8 cellular contexts compared by ENCODE assay signal in the genomic region with DNA sequence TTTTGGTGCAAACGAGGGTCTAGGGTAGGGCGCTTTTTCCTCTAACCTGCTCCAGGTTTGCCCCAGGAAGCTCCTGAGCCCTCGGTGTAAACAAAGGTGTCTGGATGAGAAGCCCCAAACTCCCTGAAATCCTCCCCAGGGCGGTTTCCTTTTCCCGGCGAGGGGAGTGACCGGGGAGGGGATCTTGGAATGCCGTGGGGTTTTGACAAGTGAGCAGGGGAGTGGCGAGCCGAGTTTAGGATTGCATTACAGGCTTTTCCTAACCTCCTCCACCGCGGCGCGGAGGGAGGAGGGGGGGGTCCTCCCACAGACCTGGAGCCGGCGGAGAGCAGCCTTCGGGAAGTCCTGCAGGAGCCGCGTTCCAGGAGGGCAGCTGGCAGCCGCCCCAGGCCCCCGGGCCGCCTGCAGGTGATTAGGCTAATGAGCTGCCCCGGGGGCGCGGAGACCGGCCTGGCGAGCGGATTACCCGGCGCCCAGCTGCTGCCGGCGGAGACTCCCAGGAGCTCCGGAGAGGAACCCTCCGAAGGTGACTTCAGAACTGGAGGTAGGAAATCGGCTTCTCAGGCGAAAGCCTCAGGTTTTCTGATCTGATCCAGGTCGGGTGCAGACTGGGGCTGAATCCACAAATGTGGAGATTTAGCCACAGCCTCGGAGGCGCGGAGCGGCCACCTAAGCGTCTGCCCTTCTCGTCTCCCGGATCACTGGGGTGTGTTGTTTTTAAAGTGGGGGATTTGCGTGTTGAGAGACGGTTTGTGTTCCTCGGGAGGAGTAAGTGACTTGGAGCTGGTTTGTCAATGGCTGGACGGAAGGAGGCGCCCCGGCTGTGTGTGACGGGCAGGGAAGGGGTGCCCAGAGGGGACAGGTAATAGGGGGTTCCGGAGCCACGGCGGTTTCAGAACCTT.
DNase-seq lines count a peak whose midpoint lies in the region; ATAC-seq, FAIRE-seq and TF ChIP-seq lines count a peak whose summit lies in the region.

No MANE protein-coding gene starts in this region.

- ATAC-seq in natural killer cell treated with Interleukin-12 subunit alpha and Interleukin-12 subunit beta and Interleukin-15 and Interleukin-18, amount 100 ng/mL, for 72 hours, result no peak
- ATAC-seq in GM19328 (IDR thresholded peaks at IDR 0.05; ENCODE audit: unreplicated experiment) (no peak), HG02981 (IDR thresholded peaks at IDR 0.05; ENCODE audit: unreplicated experiment) (no peak), HG03139 (IDR thresholded peaks at IDR 0.05; ENCODE audit: unreplicated experiment) (no peak)

- no peaks in the 10 kb centered on the region for H3K27me3 ChIP-seq in A673 (replicated peaks; ENCODE audit: insufficient read depth, low read depth, low read length, poor library complexity)
- no peaks in the 10 kb centered on the region for H3K27me3 ChIP-seq in HUES64 (ENCODE audit: insufficient read depth, low read length)

- H3K36me3 ChIP-seq in A673 (ENCODE audit: insufficient read depth, low read length, poor library complexity, severe bottlenecking) (no peaks in the 10 kb centered on the region), HUES64 (ENCODE audit: insufficient read depth, low read length) (no peaks in the 10 kb centered on the region; the same call in 1 of the 2 replicates)

- peak; percentile 37; the same call in 1 of the 2 replicates for TF ChIP-seq CTCF in A673 (conservative IDR thresholded peaks at IDR 0.05; ENCODE audit: low read depth, low read length)

- H3K4me1 ChIP-seq in A673 (ENCODE audit: insufficient read depth, low read length, poor library complexity, severe bottlenecking) (peaks cover 24% of the 10 kb centered on the region), HUES64 (ENCODE audit: insufficient read depth, low read length) (peaks cover 22% of the 10 kb centered on the region)

- peaks cover 8% of the 10 kb centered on the region for H3K4me1 Mint-ChIP-seq in activated T-helper 1 cell treated with anti-CD3 and anti-CD28 coated beads, Interleukin-12 subunit alpha, Interleukin-12 subunit beta, Interleukin-2, Interleukin-4 antibody, amounts not matched to agents 30 ng/mL and 10 ng/mL and 1 ng/mL, durations not matched to agents 14 hours and 24 hours and 36 hours (ENCODE audit: low read depth)
- H3K4me1 Mint-ChIP-seq in natural killer cell treated with Interleukin-12 subunit alpha and Interleukin-12 subunit beta and Interleukin-15 and Interleukin-18, amount 100 ng/mL, for 72 hours (ENCODE audit: low read depth in 2 of 2), result peaks cover 0 to 6% of the 10 kb centered on the region in 2 donors

- H3K27ac ChIP-seq in A673 (ENCODE audit: low read depth, low read length, poor library complexity, severe bottlenecking), result no peak overlapping the region
- peak overlapping the region; percentile 89; the same call in 1 of the 2 replicates for H3K27ac ChIP-seq in HUES64 (ENCODE audit: low read depth, low read length)

- peak overlapping the region; percentile 46 for H3K4me3 ChIP-seq in A673 (ENCODE audit: low read depth, low read length, poor library complexity, severe bottlenecking)
- H3K4me3 ChIP-seq in HUES64 (ENCODE audit: low read length), result peak overlapping the region; percentile 70

- no peak for FAIRE-seq in frontal cortex (lab: Jason Lieb, UNC)

- no peak overlapping the region for H3K27ac Mint-ChIP-seq in activated T-helper 1 cell treated with anti-CD3 and anti-CD28 coated beads, Interleukin-12 subunit alpha, Interleukin-12 subunit beta, Interleukin-2, Interleukin-4 antibody, amounts not matched to agents 30 ng/mL and 10 ng/mL and 1 ng/mL, durations not matched to agents 14 hours and 24 hours and 36 hours
- peak overlapping the region in 1 of 2 donors; percentile 20 for H3K27ac Mint-ChIP-seq in natural killer cell treated with Interleukin-12 subunit alpha and Interleukin-12 subunit beta and Interleukin-15 and Interleukin-18, amount 100 ng/mL, for 72 hours

- H3K9me3 Mint-ChIP-seq in activated T-helper 1 cell treated with anti-CD3 and anti-CD28 coated beads, Interleukin-12 subunit alpha, Interleukin-12 subunit beta, Interleukin-2, Interleukin-4 antibody, amounts not matched to agents 30 ng/mL and 10 ng/mL and 1 ng/mL, durations not matched to agents 14 hours and 24 hours and 36 hours, result peaks cover 10% of the 10 kb centered on the region
- peaks cover 8% of the 10 kb centered on the region for H3K9me3 Mint-ChIP-seq in natural killer cell treated with Interleukin-12 subunit alpha and Interleukin-12 subunit beta and Interleukin-15 and Interleukin-18, amount 100 ng/mL, for 72 hours

- intact Hi-C loops in A673 (cut with micrococcal nuclease; ENCODE audit: unreplicated experiment), result loop anchor here (1.0 kb wide), 1 partner anchor 221 kb away; no protein-coding TSS in a partner anchor
- intact Hi-C loops in activated T-helper 1 cell treated with anti-CD3 and anti-CD28 coated beads, Interleukin-12 subunit alpha, Interleukin-12 subunit beta, Interleukin-2, Interleukin-4 antibody, amounts not matched to agents 30 ng/mL and 10 ng/mL and 1 ng/mL, durations not matched to agents 14 hours and 24 hours and 36 hours (cut with micrococcal nuclease), result loop anchor here (5.0 kb wide), 1 partner anchor 872 kb away; no protein-coding TSS in a partner anchor

- peak overlapping the region; percentile 51 for H3K9ac ChIP-seq in HUES64 (ENCODE audit: low read depth, low read length)

- DNase-seq in A673 (ENCODE audit: low spot score), result peak; percentile 27
- no peak for DNase-seq in activated T-helper 1 cell treated with anti-CD3 and anti-CD28 coated beads, Interleukin-12 subunit alpha, Interleukin-12 subunit beta, Interleukin-2, Interleukin-4 antibody, amounts not matched to agents 30 ng/mL and 10 ng/mL and 1 ng/mL, durations not matched to agents 14 hours and 24 hours and 36 hours (ENCODE audit: low spot score)
- peak; percentile 50 to 64 for DNase-seq in frontal cortex (ENCODE audit: low spot score in 2 of 2)
- no peak for DNase-seq in natural killer cell treated with Interleukin-12 subunit alpha and Interleukin-12 subunit beta and Interleukin-15 and Interleukin-18, amount 100 ng/mL, for 72 hours (ENCODE audit: low spot score)

- peak overlapping the region; percentile 68 for H3K4me3 Mint-ChIP-seq in activated T-helper 1 cell treated with anti-CD3 and anti-CD28 coated beads, Interleukin-12 subunit alpha, Interleukin-12 subunit beta, Interleukin-2, Interleukin-4 antibody, amounts not matched to agents 30 ng/mL and 10 ng/mL and 1 ng/mL, durations not matched to agents 14 hours and 24 hours and 36 hours
- peak overlapping the region; percentile 1 for H3K4me3 Mint-ChIP-seq in natural killer cell treated with Interleukin-12 subunit alpha and Interleukin-12 subunit beta and Interleukin-15 and Interleukin-18, amount 100 ng/mL, for 72 hours

- POLR2A ChIA-PET in A673 (lab: Charles Lee; ENCODE audit: low non-redundant PET), result no interaction called here

- CTCF ChIA-PET in A673 (lab: Charles Lee), result interaction anchor here (0.6 kb wide), 1 partner anchor 74 kb away, joined by 3 read pairs; no protein-coding TSS in a partner anchor

- no peaks in the 10 kb centered on the region for H3K36me3 Mint-ChIP-seq in activated T-helper 1 cell treated with anti-CD3 and anti-CD28 coated beads, Interleukin-12 subunit alpha, Interleukin-12 subunit beta, Interleukin-2, Interleukin-4 antibody, amounts not matched to agents 30 ng/mL and 10 ng/mL and 1 ng/mL, durations not matched to agents 14 hours and 24 hours and 36 hours (ENCODE audit: low read depth)
- H3K36me3 Mint-ChIP-seq in natural killer cell treated with Interleukin-12 subunit alpha and Interleukin-12 subunit beta and Interleukin-15 and Interleukin-18, amount 100 ng/mL, for 72 hours, result peaks cover 9% of the 10 kb centered on the region

- peaks cover 24% of the 10 kb centered on the region for H3K27me3 Mint-ChIP-seq in activated T-helper 1 cell treated with anti-CD3 and anti-CD28 coated beads, Interleukin-12 subunit alpha, Interleukin-12 subunit beta, Interleukin-2, Interleukin-4 antibody, amounts not matched to agents 30 ng/mL and 10 ng/mL and 1 ng/mL, durations not matched to agents 14 hours and 24 hours and 36 hours (ENCODE audit: insufficient read depth)
- H3K27me3 Mint-ChIP-seq in natural killer cell treated with Interleukin-12 subunit alpha and Interleukin-12 subunit beta and Interleukin-15 and Interleukin-18, amount 100 ng/mL, for 72 hours, result peaks cover 40 to 58% of the 10 kb centered on the region in 2 donors

- BruUV-seq in A673 (replicated peaks; lab: Mats Ljungman, UMichigan), result no TSS peak

- under 1% methylated on average over 51 of the region's 54 CpGs for WGBS in HUES64

- H3K9me3 ChIP-seq in A673 (ENCODE audit: low read depth, low read length, poor library complexity, severe bottlenecking) (peaks cover 11% of the 10 kb centered on the region), HUES64 (ENCODE audit: insufficient read depth, low read depth, low read length) (peaks cover 12% of the 10 kb centered on the region; the same call in 1 of the 2 replicates)

Comparison
In these comparisons a context has a peak if more than half of its experiments do, and no peak if none do; other contexts are left out.
1. DNase-seq: peak in A673 (single experiment) and frontal cortex (2 of 2); none in activated T-helper 1 cell treated with anti-CD3 and anti-CD28 coated beads, Interleukin-12 subunit alpha, Interleukin-12 subunit beta, Interleukin-2, Interleukin-4 antibody, amounts not matched to agents 30 ng/mL and 10 ng/mL and 1 ng/mL, durations not matched to agents 14 hours and 24 hours and 36 hours (single experiment) and natural killer cell treated with Interleukin-12 subunit alpha and Interleukin-12 subunit beta and Interleukin-15 and Interleukin-18, amount 100 ng/mL, for 72 hours (single experiment).